8 cellular contexts compared by ENCODE assay signal in the genomic region with DNA sequence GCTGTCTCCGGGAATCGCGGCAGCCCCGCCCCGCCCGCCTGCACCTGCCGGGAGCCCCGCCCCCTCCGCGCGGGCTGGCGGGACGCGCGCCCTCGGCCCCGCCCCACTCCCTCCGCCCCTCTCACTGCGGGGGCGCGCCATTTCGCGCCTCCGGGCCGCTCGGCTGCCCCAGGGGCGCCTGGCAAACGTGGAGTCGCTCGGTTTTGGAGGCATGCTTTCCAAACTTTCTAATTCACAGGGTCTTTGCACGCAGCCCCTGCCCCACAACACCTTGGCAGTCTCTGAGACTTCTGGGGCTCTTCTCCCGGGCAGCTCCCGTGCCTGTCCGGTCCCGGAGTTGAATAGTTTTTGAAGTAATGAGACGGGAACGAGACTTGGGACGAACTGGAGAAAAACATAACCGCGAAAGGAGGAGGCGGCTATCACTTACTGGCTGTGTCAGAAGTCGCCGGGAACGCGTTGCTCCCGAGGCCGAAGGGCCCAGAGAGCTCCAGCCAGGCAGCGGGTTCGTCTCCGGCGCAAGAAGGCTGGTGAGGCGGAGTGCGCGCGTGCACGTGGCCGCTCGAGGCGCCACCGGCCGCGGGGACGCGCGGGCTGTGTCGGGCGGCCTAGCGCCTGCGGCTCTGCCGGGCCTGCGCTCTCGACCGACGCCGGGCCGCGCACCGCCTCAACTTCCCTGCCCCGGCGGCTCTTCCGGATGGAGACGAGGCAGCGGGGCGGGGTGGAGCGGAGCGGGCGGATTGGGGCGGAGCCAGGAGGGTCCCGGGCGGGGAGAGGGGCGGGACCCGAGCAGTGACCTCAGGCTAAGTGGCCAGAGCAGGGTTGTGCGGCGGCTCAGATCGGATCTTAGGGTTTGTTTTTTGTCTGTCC. TPM values are rescaled to one million over a fixed set of nuclear protein-coding genes. Genes with fewer than 3 reads are reported as not detected.
A peak's percentile ranks its signal among the peaks of the same experiment; 100 is the strongest.
DNase-seq lines count a peak whose midpoint lies in the region; ATAC-seq and TF ChIP-seq lines count a peak whose summit lies in the region.

A gene (minus strand): TSS at position 699 of the 870 bp plus-strand sequence. CDS start 3,436 bp downstream, outside the sequence.

- H3K4me3 ChIP-seq in Panc1 (ENCODE audit: low read depth in 2 of 2, low read length in 2 of 2) (peak within 1 kb of the TSS; percentile 96 to 97), esophagus muscularis mucosa (peak within 1 kb of the TSS; percentile 64 to 90 (median 86)), muscle layer of duodenum (ENCODE audit: low read depth in 1 of 2, low read length in 2 of 2) (peak within 1 kb of the TSS; percentile 94 to 95)

- ATAC-seq in GM21619 (IDR thresholded peaks at IDR 0.05; ENCODE audit: unreplicated experiment) = peak; percentile 94
- ATAC-seq in Panc1 = peak; percentile 99
- peak; percentile 96 to 97 for ATAC-seq in activated T-cell treated with anti-CD3 and anti-CD28 coated beads, Interleukin-2, amount 50 U/mL, for 4 hours

- no TSS peak for BruUV-seq in Panc1 (replicated peaks; lab: Mats Ljungman, UMichigan)

- intact Hi-C loops in Panc1 (cut with micrococcal nuclease; ENCODE audit: unreplicated experiment) (no loop called here), esophagus muscularis mucosa (cut with DNase I) (loop anchor here (2.0 kb wide), 1 partner anchor 40 kb away; a partner anchor contains a TSS)

- H3K4me1 ChIP-seq in Panc1 (ENCODE audit: control insufficient read depth, insufficient read depth, low read length) (peaks cover 17% of the 10 kb centered on the region; the same call in 1 of the 2 replicates), esophagus muscularis mucosa (peaks cover 0 to 25% (median 17%) of the 10 kb centered on the region in 4 donors), muscle layer of duodenum (ENCODE audit: control insufficient read depth in 1 of 2, insufficient read depth in 2 of 2, low read length in 2 of 2) (peaks cover 0 to 11% of the 10 kb centered on the region in 2 donors)

- TF ChIP-seq RAD21 in Ishikawa (IDR thresholded peaks at IDR 0.05; ENCODE audit: low read depth) = no peak

- under 1% methylated on average over 61 of the region's 95 CpGs for WGBS in esophagus muscularis mucosa

- H3K9me3 ChIP-seq in Panc1 (ENCODE audit: control insufficient read depth, insufficient read depth, low read depth, low read length) = no peaks in the 10 kb centered on the region
- no peaks in the 10 kb centered on the region for H3K9me3 ChIP-seq in esophagus muscularis mucosa
- no peaks in the 10 kb centered on the region for H3K9me3 ChIP-seq in muscle layer of duodenum (ENCODE audit: control insufficient read depth in 1 of 2, low read length in 2 of 2)

- CTCF ChIA-PET in Panc1 (lab: Charles Lee) = no interaction called here

- DNase-seq in DMS53 treated with DMSO at 0.1 percent for 48 hours (lab: John Stamatoyannopoulos, UW; ENCODE audit: unreplicated experiment) = peak; percentile 82
- DNase-seq in Panc1 (ENCODE audit: low read depth, low spot score) = peak; percentile 43
- DNase-seq in activated T-cell treated with anti-CD3 and anti-CD28 coated beads, Interleukin-2, amount 50 U/mL, for 4 hours = peak; percentile 85
- DNase-seq in esophagus muscularis mucosa (ENCODE audit: extremely low spot score) = peak; percentile 97
- DNase-seq in stimulated activated CD8-positive, alpha-beta memory T cell treated with anti-CD3 and anti-CD28 coated beads, Interleukin-7, amount 100 ng/mL, for 4 hours (ENCODE audit: low read depth in 2 of 2) = peak; percentile 56 to 84

- no peak for TF ChIP-seq POLR2A in esophagus muscularis mucosa (IDR thresholded peaks at IDR 0.05; ENCODE audit: low read depth)

- peaks cover 11% of the 10 kb centered on the region for H3K36me3 ChIP-seq in Panc1 (ENCODE audit: control insufficient read depth, insufficient read depth, low read length)
- H3K36me3 ChIP-seq in esophagus muscularis mucosa = peaks cover 5 to 17% (median 9%) of the 10 kb centered on the region in 4 donors
- peaks cover 5 to 6% of the 10 kb centered on the region in 2 donors for H3K36me3 ChIP-seq in muscle layer of duodenum (ENCODE audit: control insufficient read depth in 1 of 2, insufficient read depth in 2 of 2, low read length in 2 of 2)

- TF ChIP-seq CTCF in Panc1 (IDR thresholded peaks at IDR 0.05) = no peak
- TF ChIP-seq CTCF in esophagus muscularis mucosa (IDR thresholded peaks at IDR 0.05) = peak in 1 of 3 experiments; percentile 12

- TF ChIP-seq EP300 in Ishikawa (IDR thresholded peaks at IDR 0.05; ENCODE audit: borderline replicate concordance) (no peak), esophagus muscularis mucosa (IDR thresholded peaks at IDR 0.05) (no peak)

- H3K27ac ChIP-seq in Panc1 (ENCODE audit: low read length) (peak within 1 kb of the TSS; percentile 91), esophagus muscularis mucosa (replicated peaks in 1 of 4) (peak within 1 kb of the TSS; percentile 91 to 96 (median 94)), muscle layer of duodenum (ENCODE audit: low read length) (peak within 1 kb of the TSS; percentile 90)

- H3K4me3 Mint-ChIP-seq in activated T-cell treated with anti-CD3 and anti-CD28 coated beads, Interleukin-2, amount 50 U/mL, for 4 hours = peak within 1 kb of the TSS; percentile 89

- peaks cover 25% of the 10 kb centered on the region for H3K4me1 Mint-ChIP-seq in activated T-cell treated with anti-CD3 and anti-CD28 coated beads, Interleukin-2, amount 50 U/mL, for 4 hours (ENCODE audit: low read depth)

- in situ Hi-C loops in Panc1 (cut with HindIII; ENCODE audit: low pct_unique_long_range_greater_than_20kb, low sequenced_read_pairs) = no loop called here

- no peaks in the 10 kb centered on the region for H3K27me3 Mint-ChIP-seq in activated T-cell treated with anti-CD3 and anti-CD28 coated beads, Interleukin-2, amount 50 U/mL, for 4 hours (ENCODE audit: low read depth)

- peaks cover 5% of the 10 kb centered on the region for H3K9me3 Mint-ChIP-seq in activated T-cell treated with anti-CD3 and anti-CD28 coated beads, Interleukin-2, amount 50 U/mL, for 4 hours

- POLR2A ChIA-PET in Panc1 (lab: Charles Lee) = interaction anchor here (0.8 kb wide), 1 partner anchor 76 kb away, joined by 17 read pairs; no protein-coding TSS in a partner anchor

- H3K36me3 Mint-ChIP-seq in activated T-cell treated with anti-CD3 and anti-CD28 coated beads, Interleukin-2, amount 50 U/mL, for 4 hours (ENCODE audit: insufficient read depth) = peaks cover 30% of the 10 kb centered on the region

- H3K27me3 ChIP-seq in Panc1 (ENCODE audit: control insufficient read depth, insufficient read depth, low read length) = no peaks in the 10 kb centered on the region
- no peaks in the 10 kb centered on the region for H3K27me3 ChIP-seq in esophagus muscularis mucosa
- H3K27me3 ChIP-seq in muscle layer of duodenum (ENCODE audit: low read depth, low read length) = no peaks in the 10 kb centered on the region

TF ChIP-seq in Ishikawa, 13 proteins besides CTCF, POLR2A, EP300 and RAD21:
- TF ChIP-seq NFIC (IDR thresholded peaks at IDR 0.05) (no peak), TAF1 (IDR thresholded peaks at IDR 0.05; ENCODE audit: low read depth) (peak; percentile 52), TCF12 (IDR thresholded peaks at IDR 0.05; ENCODE audit: low read depth) (no peak; the same call in 1 of the 2 replicates), ZBTB7A (IDR thresholded peaks at IDR 0.05; ENCODE audit: low read depth) (no peak), CREB1 (IDR thresholded peaks at IDR 0.05; ENCODE audit: low read depth) (no peak), YY1 (IDR thresholded peaks at IDR 0.05; ENCODE audit: low read depth) (peak; percentile 56; the same call in 1 of the 2 replicates), EGR1 (IDR thresholded peaks at IDR 0.05) (peak; percentile 76), CEBPB (IDR thresholded peaks at IDR 0.05) (no peak), FOXM1 (IDR thresholded peaks at IDR 0.05; ENCODE audit: borderline replicate concordance, low read depth) (no peak), TEAD4 (IDR thresholded peaks at IDR 0.05) (no peak)
- TF ChIP-seq, protein P1, sequence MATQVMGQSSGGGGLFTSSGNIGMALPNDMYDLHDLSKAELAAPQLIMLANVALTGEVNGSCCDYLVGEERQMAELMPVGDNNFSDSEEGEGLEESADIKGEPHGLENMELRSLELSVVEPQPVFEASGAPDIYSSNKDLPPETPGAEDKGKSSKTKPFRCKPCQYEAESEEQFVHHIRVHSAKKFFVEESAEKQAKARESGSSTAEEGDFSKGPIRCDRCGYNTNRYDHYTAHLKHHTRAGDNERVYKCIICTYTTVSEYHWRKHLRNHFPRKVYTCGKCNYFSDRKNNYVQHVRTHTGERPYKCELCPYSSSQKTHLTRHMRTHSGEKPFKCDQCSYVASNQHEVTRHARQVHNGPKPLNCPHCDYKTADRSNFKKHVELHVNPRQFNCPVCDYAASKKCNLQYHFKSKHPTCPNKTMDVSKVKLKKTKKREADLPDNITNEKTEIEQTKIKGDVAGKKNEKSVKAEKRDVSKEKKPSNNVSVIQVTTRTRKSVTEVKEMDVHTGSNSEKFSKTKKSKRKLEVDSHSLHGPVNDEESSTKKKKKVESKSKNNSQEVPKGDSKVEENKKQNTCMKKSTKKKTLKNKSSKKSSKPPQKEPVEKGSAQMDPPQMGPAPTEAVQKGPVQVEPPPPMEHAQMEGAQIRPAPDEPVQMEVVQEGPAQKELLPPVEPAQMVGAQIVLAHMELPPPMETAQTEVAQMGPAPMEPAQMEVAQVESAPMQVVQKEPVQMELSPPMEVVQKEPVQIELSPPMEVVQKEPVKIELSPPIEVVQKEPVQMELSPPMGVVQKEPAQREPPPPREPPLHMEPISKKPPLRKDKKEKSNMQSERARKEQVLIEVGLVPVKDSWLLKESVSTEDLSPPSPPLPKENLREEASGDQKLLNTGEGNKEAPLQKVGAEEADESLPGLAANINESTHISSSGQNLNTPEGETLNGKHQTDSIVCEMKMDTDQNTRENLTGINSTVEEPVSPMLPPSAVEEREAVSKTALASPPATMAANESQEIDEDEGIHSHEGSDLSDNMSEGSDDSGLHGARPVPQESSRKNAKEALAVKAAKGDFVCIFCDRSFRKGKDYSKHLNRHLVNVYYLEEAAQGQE (IDR thresholded peaks at IDR 0.05; ENCODE audit: low read depth) = no peak
- TF ChIP-seq, protein P2, sequence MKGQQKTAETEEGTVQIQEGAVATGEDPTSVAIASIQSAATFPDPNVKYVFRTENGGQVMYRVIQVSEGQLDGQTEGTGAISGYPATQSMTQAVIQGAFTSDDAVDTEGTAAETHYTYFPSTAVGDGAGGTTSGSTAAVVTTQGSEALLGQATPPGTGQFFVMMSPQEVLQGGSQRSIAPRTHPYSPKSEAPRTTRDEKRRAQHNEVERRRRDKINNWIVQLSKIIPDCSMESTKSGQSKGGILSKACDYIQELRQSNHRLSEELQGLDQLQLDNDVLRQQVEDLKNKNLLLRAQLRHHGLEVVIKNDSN (IDR thresholded peaks at IDR 0.05) = no peak
- TF ChIP-seq, protein P3, sequence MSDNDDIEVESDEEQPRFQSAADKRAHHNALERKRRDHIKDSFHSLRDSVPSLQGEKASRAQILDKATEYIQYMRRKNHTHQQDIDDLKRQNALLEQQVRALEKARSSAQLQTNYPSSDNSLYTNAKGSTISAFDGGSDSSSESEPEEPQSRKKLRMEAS (IDR thresholded peaks at IDR 0.05) = peak; percentile 79

RNA-seq across cellular contexts. Expression of the gene that starts here (rescaled TPM):
- total RNA-seq in Panc1 (2021; ENCODE audit: unreplicated experiment) (20.4 TPM), esophagus muscularis mucosa (10 to 100 TPM; 10.8 to 18.1 (median 11.3) TPM)
- polyA plus RNA-seq in Panc1 (2012; ENCODE audit: insufficient read length) = 9.1 TPM
- 10 to 100 TPM; 17.2 to 24.1 (median 17.8) TPM for total RNA-seq in activated T-cell treated with anti-CD3 and anti-CD28 coated beads, Interleukin-2, amount 50 U/mL, for 4 hours

Comparison
In these comparisons a context has a peak if more than half of its experiments do, and no peak if none do; other contexts are left out.
1. Peak in every context shown above with its lines: DNase-seq, ATAC-seq, H3K4me3 ChIP-seq and H3K27ac ChIP-seq.
2. DNase-seq: peak in every context shown above with its lines; median percentile 97 in esophagus muscularis mucosa; 85 in activated T-cell treated with anti-CD3 and anti-CD28 coated beads, Interleukin-2, amount 50 U/mL, for 4 hours; 82 in DMS53 treated with DMSO at 0.1 percent for 48 hours; 70 in stimulated activated CD8-positive, alpha-beta memory T cell treated with anti-CD3 and anti-CD28 coated beads, Interleukin-7, amount 100 ng/mL, for 4 hours; 43 in Panc1.